ENCODE assay signal across 18 cellular contexts in genomic region chr6:4974962-4975361, GRCh38.
"Had no signal": no experiment of that assay in that cellular context is flagged by ENCODE, and none has a peak within 500 bp of the region (broad histone marks: within the 10 kb centered on the region; RNA-seq: fewer than 3 reads in every experiment).

No MANE protein-coding gene starts in this region.

- H3K4me1 ChIP-seq: colonic mucosa, right lobe of liver, testis had no signal

- DNase-seq: activated CD4-positive, alpha-beta T cell treated with anti-CD3 and anti-CD28 coated beads for 1 hour; activated CD4-positive, alpha-beta T cell treated with anti-CD3 and anti-CD28 coated beads, Interleukin-2, amount 50 U/mL, for 1 hour; activated naive CD4-positive, alpha-beta T cell; activated T-cell treated with anti-CD3 and anti-CD28 coated beads, Interleukin-2, amount 50 U/mL, for 4 hours; colonic mucosa; dorsolateral prefrontal cortex; effector memory CD8-positive, alpha-beta T cell; naive thymus-derived CD4-positive, alpha-beta T cell; ovary; right lobe of liver; stimulated activated CD4-positive, alpha-beta T cell treated with anti-CD3 and anti-CD28 coated beads, Interleukin-15, amount 100 ng/mL, for 24 hours; T-helper 1 cell; testis; upper lobe of left lung had no signal

- H3K9me3 ChIP-seq: colonic mucosa, ovary, right lobe of liver, testis had no signal

- H3K36me3 ChIP-seq: colonic mucosa, neutrophil, ovary, right lobe of liver, upper lobe of left lung had no signal

- H3K4me2 ChIP-seq: smooth muscle cell had no signal

- H3K4me3 ChIP-seq: colonic mucosa, dorsolateral prefrontal cortex, ovary, right lobe of liver, smooth muscle cell, testis, upper lobe of left lung had no signal

- ATAC-seq: activated T-cell treated with anti-CD3 and anti-CD28 coated beads, Interleukin-2, amount 50 U/mL, for 4 hours; effector memory CD8-positive, alpha-beta T cell; esophagus mucosa; naive thymus-derived CD4-positive, alpha-beta T cell; right lobe of liver; stimulated activated memory B cell treated with anti-CD40 and anti-IgM and Interleukin-4, amounts not matched to agents 10 μg/mL and 1 μg/mL and 100 μg/mL, for 72 hours had no signal

- H3K27me3 ChIP-seq: colonic mucosa, dorsolateral prefrontal cortex, neutrophil, ovary, right lobe of liver, testis, upper lobe of left lung had no signal

- H3K27ac ChIP-seq: colonic mucosa, dorsolateral prefrontal cortex, neutrophil, right lobe of liver, testis, upper lobe of left lung had no signal
